In the genomic region with DNA sequence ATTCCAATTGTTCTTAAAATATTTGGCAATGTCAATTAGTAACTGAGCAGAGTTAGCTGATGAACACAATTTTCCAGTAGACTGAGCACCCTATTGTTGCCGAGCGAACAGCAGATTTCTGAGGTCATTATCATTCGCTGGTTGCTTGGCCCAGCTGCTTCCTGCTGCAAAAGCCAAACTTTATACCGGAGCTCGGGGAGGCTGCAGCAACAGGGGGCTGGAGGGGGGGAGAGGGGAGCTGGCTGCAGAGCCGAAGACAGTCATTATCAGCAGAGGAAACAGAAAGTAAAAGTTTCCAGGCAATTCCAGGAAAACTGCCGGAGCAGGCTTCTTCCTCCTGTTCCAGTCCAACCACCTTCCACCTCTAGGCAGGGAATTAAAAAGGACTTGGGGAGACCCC, we compare ENCODE assay signal across 10 cellular contexts.
DNase-seq lines count a peak whose midpoint lies in the region; ATAC-seq and TF ChIP-seq lines count a peak whose summit lies in the region.
"Had no signal": no experiment of that assay in that cellular context is flagged by ENCODE, and none has a peak within 500 bp of the region (broad histone marks: within the 10 kb centered on the region; RNA-seq: fewer than 3 reads in every experiment).

No MANE protein-coding gene starts in this region.

- intact Hi-C loops in natural killer cell (cut with micrococcal nuclease) = no loop called here

- in situ Hi-C loops in SK-MEL-5 (cut with HindIII; ENCODE audit: low pct_unique_long_range_greater_than_20kb, low sequenced_read_pairs) = no loop called here

- no peak overlapping the region for H3K4me3 Mint-ChIP-seq in natural killer cell
- H3K4me3 Mint-ChIP-seq: dendritic cell treated with granulocyte-macrophage colony-stimulating factor and Interleukin-4, amounts not matched to agents 40 ng/mL and 50 ng/mL, for 4 days; T-cell had no signal

- H3K27me3 ChIP-seq in right atrium auricular region (no peaks in the 10 kb centered on the region), rectal smooth muscle tissue (ENCODE audit: control insufficient read depth, insufficient read depth, low read length) (no peaks in the 10 kb centered on the region)

- H3K36me3 ChIP-seq in right atrium auricular region = no peaks in the 10 kb centered on the region
- no peaks in the 10 kb centered on the region for H3K36me3 ChIP-seq in rectal smooth muscle tissue (ENCODE audit: control insufficient read depth, insufficient read depth, low read length)

- H3K9ac ChIP-seq in rectal smooth muscle tissue (ENCODE audit: low read length) = no peak overlapping the region

- H3K27ac ChIP-seq in right atrium auricular region (peak overlapping the region; percentile 2 to 15), rectal smooth muscle tissue (ENCODE audit: low read depth, low read length) (no peak overlapping the region)

- peak; percentile 17 for DNase-seq in DMS 273 treated with DMSO at 0.1 percent for 48 hours (lab: John Stamatoyannopoulos, UW)
- peak; percentile 48 for DNase-seq in SK-MEL-5 (ENCODE audit: low read depth, low spot score)
- peak; percentile 65 for DNase-seq in right atrium auricular region (ENCODE audit: low spot score)
- no peak for DNase-seq in T1000 (lab: John Stamatoyannopoulos, UW)
- no peak for DNase-seq in natural killer cell
- DNase-seq: T-cell had no signal

- TF ChIP-seq CTCF in right atrium auricular region (IDR thresholded peaks at IDR 0.05) = no peak
- TF ChIP-seq CTCF in natural killer cell (IDR thresholded peaks at IDR 0.05) = no peak

- H3K27ac Mint-ChIP-seq in natural killer cell = no peak overlapping the region
- H3K27ac Mint-ChIP-seq: dendritic cell treated with granulocyte-macrophage colony-stimulating factor and Interleukin-4, amounts not matched to agents 40 ng/mL and 50 ng/mL, for 4 days; T-cell had no signal

- peaks cover 0 to 24% of the 10 kb centered on the region in 2 donors for H3K27me3 Mint-ChIP-seq in natural killer cell (ENCODE audit: low read depth in 2 of 2)
- H3K27me3 Mint-ChIP-seq: dendritic cell treated with granulocyte-macrophage colony-stimulating factor and Interleukin-4, amounts not matched to agents 40 ng/mL and 50 ng/mL, for 4 days had no signal

- H3K4me1 Mint-ChIP-seq in natural killer cell = no peaks in the 10 kb centered on the region

- no peaks in the 10 kb centered on the region for H3K36me3 Mint-ChIP-seq in natural killer cell
- H3K36me3 Mint-ChIP-seq: T-cell had no signal

- H3K4me1 ChIP-seq in right atrium auricular region (no peaks in the 10 kb centered on the region), rectal smooth muscle tissue (ENCODE audit: control insufficient read depth, insufficient read depth, low read length) (no peaks in the 10 kb centered on the region)

- peak overlapping the region; percentile 24 to 35 for H3K4me3 ChIP-seq in right atrium auricular region
- peak overlapping the region; percentile 46 for H3K4me3 ChIP-seq in rectal smooth muscle tissue (ENCODE audit: low read length)

- ATAC-seq in HG02571 (IDR thresholded peaks at IDR 0.05; ENCODE audit: unreplicated experiment) (no peak), natural killer cell (no peak), GM19452 (IDR thresholded peaks at IDR 0.05; ENCODE audit: unreplicated experiment) (no peak)
- ATAC-seq: T-cell had no signal

- H3K9me3 ChIP-seq in right atrium auricular region = no peaks in the 10 kb centered on the region

- H3K9me3 Mint-ChIP-seq in natural killer cell = no peaks in the 10 kb centered on the region
- H3K9me3 Mint-ChIP-seq: dendritic cell treated with granulocyte-macrophage colony-stimulating factor and Interleukin-4, amounts not matched to agents 40 ng/mL and 50 ng/mL, for 4 days; T-cell had no signal

Comparison
In these comparisons a context has a peak if more than half of its experiments do, and no peak if none do; other contexts are left out.
1. DNase-seq: peak in DMS 273 treated with DMSO at 0.1 percent for 48 hours (single experiment), SK-MEL-5 (single experiment) and right atrium auricular region (single experiment); none in T1000 (single experiment) and natural killer cell (single experiment).